1 cellular context compared by ENCODE assay signal in genomic region chr5:172398645-172399044, GRCh38. TPM values are rescaled to one million over a fixed set of nuclear protein-coding genes. Genes with fewer than 3 reads are reported as not detected.
"Had no signal": no experiment of that assay in that cellular context is flagged by ENCODE, and none has a peak within 500 bp of the region (broad histone marks: within the 10 kb centered on the region; RNA-seq: fewer than 3 reads in every experiment).

No MANE protein-coding gene starts in this region.

RNA-seq across cellular contexts. Expression of gene SH3PXD2B, which starts 55.7 kb away (rescaled TPM):
- polyA plus RNA-seq: IgD-negative memory B cell had no signal
